9 cellular contexts compared by ENCODE assay signal in genomic region chr11:33692013-33692504, GRCh38. TPM values are rescaled to one million over a fixed set of nuclear protein-coding genes. Genes with fewer than 3 reads are reported as not detected.
A peak's percentile ranks its signal among the peaks of the same experiment; 100 is the strongest.
DNase-seq lines count a peak whose midpoint lies in the region; ATAC-seq, FAIRE-seq and TF ChIP-seq lines count a peak whose summit lies in the region.
"Had no signal": no experiment of that assay in that cellular context is flagged by ENCODE, and none has a peak within 500 bp of the region (broad histone marks: within the 10 kb centered on the region; RNA-seq: fewer than 3 reads in every experiment).

No MANE protein-coding gene starts in this region.

- H2AFZ ChIP-seq in ACC112 (ENCODE audit: low read length, unreplicated experiment): no peak overlapping the region
- H2AFZ ChIP-seq in Karpas-422 (ENCODE audit: low read length): no peak overlapping the region

- no peak overlapping the region for H3K27ac Mint-ChIP-seq in naive thymus-derived CD8-positive, alpha-beta T cell
- H3K27ac Mint-ChIP-seq: CD4-positive, CD25-positive, alpha-beta regulatory T cell had no signal

- H3K4me2 ChIP-seq in Karpas-422 (ENCODE audit: low read depth, low read length, poor library complexity, severe bottlenecking): no peak overlapping the region

- H3K9me3 Mint-ChIP-seq in naive thymus-derived CD8-positive, alpha-beta T cell: peaks cover 0 to 8% (median 3%) of the 10 kb centered on the region in 9 donors

- 0 out of 2 replicates have a peak, but pooled peaks cover 3% of the 10 kb centered on the region for H4K20me1 ChIP-seq in Karpas-422 (ENCODE audit: insufficient read depth, low read depth, low read length)

- TF ChIP-seq CTCF in bronchial epithelial cell (IDR thresholded peaks at IDR 0.05; ENCODE audit: insufficient read depth, low read length, severe bottlenecking): no peak

- peaks cover 0 to 12% (median 8%) of the 10 kb centered on the region in 5 donors for H3K27me3 Mint-ChIP-seq in naive thymus-derived CD8-positive, alpha-beta T cell

- peaks cover 71% of the 10 kb centered on the region for H3K4me1 ChIP-seq in ACC112 (ENCODE audit: control insufficient read depth, insufficient read depth, low read length, unreplicated experiment)
- H3K4me1 ChIP-seq in Karpas-422 (ENCODE audit: low read length): no peaks in the 10 kb centered on the region

- H3K27me3 ChIP-seq in ACC112 (ENCODE audit: insufficient read depth, low read length) (no peaks in the 10 kb centered on the region), bronchial epithelial cell (ENCODE audit: control insufficient read depth, insufficient read depth, low read length) (no peaks in the 10 kb centered on the region), Karpas-422 (ENCODE audit: low read length) (no peaks in the 10 kb centered on the region)

- ATAC-seq in GM21737 (IDR thresholded peaks at IDR 0.05; ENCODE audit: unreplicated experiment): no peak
- ATAC-seq in naive thymus-derived CD8-positive, alpha-beta T cell: no peak

- H3K27ac ChIP-seq in ACC112 (ENCODE audit: low read depth, low read length) (peak overlapping the region; percentile 97), substantia nigra (ENCODE audit: low read depth, low read length, poor library complexity, severe bottlenecking) (peak overlapping the region; percentile 83), Karpas-422 (ENCODE audit: low read length) (no peak overlapping the region)

- H3K4me3 ChIP-seq in ACC112 (ENCODE audit: low read depth, low read length) (peak overlapping the region; percentile 34; the same call in 1 of the 2 replicates), bronchial epithelial cell (ENCODE audit: low read depth, low read length) (no peak overlapping the region), Karpas-422 (ENCODE audit: low read length) (no peak overlapping the region)

- peaks cover 4 to 11% (median 7%) of the 10 kb centered on the region in 4 donors for H3K4me1 Mint-ChIP-seq in naive thymus-derived CD8-positive, alpha-beta T cell

- H3K9me2 ChIP-seq in Karpas-422 (replicated peaks; ENCODE audit: insufficient read depth, low read length): no peaks in the 10 kb centered on the region

- no peak for FAIRE-seq in bronchial epithelial cell (lab: Jason Lieb, UNC)

- H3K4me3 Mint-ChIP-seq in naive thymus-derived CD8-positive, alpha-beta T cell: no peak overlapping the region
- H3K4me3 Mint-ChIP-seq: CD4-positive, CD25-positive, alpha-beta regulatory T cell had no signal

- no peaks in the 10 kb centered on the region for H3K9me3 ChIP-seq in Karpas-422 (ENCODE audit: low read length)

- peaks cover 0 to 5% (median 4%) of the 10 kb centered on the region in 3 donors for H3K36me3 Mint-ChIP-seq in naive thymus-derived CD8-positive, alpha-beta T cell
- H3K36me3 Mint-ChIP-seq: CD4-positive, CD25-positive, alpha-beta regulatory T cell had no signal

- DNase-seq in NCI-H128 (lab: John Stamatoyannopoulos, UW; ENCODE audit: unreplicated experiment) (peak; percentile 32), bronchial epithelial cell (ENCODE audit: low read depth) (peak; percentile 98), left kidney (ENCODE audit: low read depth, low spot score) (peak; percentile 66), substantia nigra (lab: John Stamatoyannopoulos, UW) (peak in 42 of 49 donors; percentile 13 to 84 (median 64)), Karpas-422 (no peak)
- no peak for DNase-seq in naive thymus-derived CD8-positive, alpha-beta T cell
- DNase-seq: CD4-positive, CD25-positive, alpha-beta regulatory T cell had no signal

- H3K36me3 ChIP-seq in ACC112 (ENCODE audit: insufficient read depth, low read length): no peaks in the 10 kb centered on the region
- H3K36me3 ChIP-seq in bronchial epithelial cell (ENCODE audit: control insufficient read depth, insufficient read depth, low read length): no peaks in the 10 kb centered on the region
- H3K36me3 ChIP-seq in Karpas-422 (ENCODE audit: insufficient read depth, low read length): no peaks in the 10 kb centered on the region

- H3K9ac ChIP-seq in Karpas-422 (ENCODE audit: low read length): no peak overlapping the region

- H3K79me2 ChIP-seq in ACC112 (ENCODE audit: control insufficient read depth, insufficient read depth, low read length, unreplicated experiment) (no peaks in the 10 kb centered on the region), Karpas-422 (ENCODE audit: low read length) (no peaks in the 10 kb centered on the region)

- POLR2A ChIA-PET in naive thymus-derived CD8-positive, alpha-beta T cell (lab: Charles Lee): no interaction called here

RNA-seq across cellular contexts. Expression of gene C11orf91, which starts 8.6 kb away (rescaled TPM):
- total RNA-seq in bronchial epithelial cell: not detected in 2 replicates
- total RNA-seq in naive thymus-derived CD8-positive, alpha-beta T cell: under 1 TPM in 1 of 2 experiments, not detected in 1; 0.47 TPM
- polyA plus RNA-seq in naive thymus-derived CD8-positive, alpha-beta T cell: not detected
- not detected in 2 replicates for total RNA-seq in Karpas-422 (2014; rRNA removed; shearing (Covaris generic); ENCODE audit: low replicate concordance)
- total RNA-seq: CD4-positive, CD25-positive, alpha-beta regulatory T cell had no signal
- polyA plus RNA-seq: CD4-positive, CD25-positive, alpha-beta regulatory T cell had no signal

RNA-seq across cellular contexts. Expression of gene CD59, which starts 44.2 kb away (rescaled TPM):
- 142 and 193 TPM in 2 replicates for total RNA-seq in bronchial epithelial cell
- total RNA-seq in naive thymus-derived CD8-positive, alpha-beta T cell: 10 to 100 TPM; 59.0 to 66.8 TPM
- polyA plus RNA-seq in naive thymus-derived CD8-positive, alpha-beta T cell: 10 to 100 TPM; 36.2 to 53.7 (median 47.5) TPM
- total RNA-seq in Karpas-422 (2014; rRNA removed; shearing (Covaris generic); ENCODE audit: low replicate concordance): 0.18 and 5.7 TPM in 2 replicates

Comparison
In these comparisons a context has a peak if more than half of its experiments do, and no peak if none do; other contexts are left out.
1. DNase-seq: peak in NCI-H128 (single experiment), bronchial epithelial cell (single experiment), left kidney (single experiment) and substantia nigra (42 of 49); none in naive thymus-derived CD8-positive, alpha-beta T cell (0 of 10) and Karpas-422 (single experiment).